Comparison of ENCODE assay signal across 2 cellular contexts in genomic region chrX:150184487-150184886, GRCh38.
TF ChIP-seq lines count a peak whose summit lies in the region.

No MANE protein-coding gene starts in this region.

TF ChIP-seq in A549, 52 proteins besides CTCF, POLR2A, EP300 and RAD21:
- TF ChIP-seq RNF2 (IDR thresholded peaks at IDR 0.05; ENCODE audit: borderline replicate concordance, low read depth) = no peak
- no peak for TF ChIP-seq SREBF2 (IDR thresholded peaks at IDR 0.05)
- TF ChIP-seq NR3C1 (IDR thresholded peaks at IDR 0.05) = no peak
- no peak for TF ChIP-seq USF2 (IDR thresholded peaks at IDR 0.05)
- no peak for TF ChIP-seq NFE2L2 (conservative IDR thresholded peaks at IDR 0.05; ENCODE audit: low read length)
- TF ChIP-seq CBX8 (IDR thresholded peaks at IDR 0.05) = no peak
- TF ChIP-seq EHMT2 (IDR thresholded peaks at IDR 0.05; ENCODE audit: low read depth) = no peak
- TF ChIP-seq CHD4 (IDR thresholded peaks at IDR 0.05; ENCODE audit: borderline replicate concordance) = no peak
- TF ChIP-seq GATA3 (IDR thresholded peaks at IDR 0.05; ENCODE audit: borderline replicate concordance) = no peak; the same call in 1 of the 2 replicates

TF ChIP-seq in HEK293, 187 proteins besides CTCF, POLR2A, EP300 and RAD21 (continued from another document):
- TF ChIP-seq IKZF3 (tag by site-specific recombination; IDR thresholded peaks at IDR 0.05) (no peak), ZBTB20 (tag by site-specific recombination; IDR thresholded peaks at IDR 0.05) (no peak), ZNF549 (tag by site-specific recombination; IDR thresholded peaks at IDR 0.05) (0 out of 2 replicates have a peak, but pooled peaks have one; percentile 67), ZNF354C (tag by site-specific recombination; IDR thresholded peaks at IDR 0.05; ENCODE audit: borderline replicate concordance, low read depth) (no peak), ZNF10 (tag by site-specific recombination; IDR thresholded peaks at IDR 0.05) (peak; percentile 57), MZF1 (tag by site-specific recombination; IDR thresholded peaks at IDR 0.05; ENCODE audit: borderline replicate concordance) (0 out of 2 replicates have a peak, but pooled peaks have one; percentile 44), GLIS1 (tag by site-specific recombination; IDR thresholded peaks at IDR 0.05) (peak; percentile 96), ZBTB48 (tag by site-specific recombination; IDR thresholded peaks at IDR 0.05) (peak; percentile 49; the same call in 1 of the 2 replicates), ZNF629 (tag by site-specific recombination; IDR thresholded peaks at IDR 0.05) (peak; percentile 60), ZNF335 (tag by site-specific recombination; conservative IDR thresholded peaks at IDR 0.05) (no peak), ZNF658 (tag by site-specific recombination; IDR thresholded peaks at IDR 0.05) (no peak), ZNF112 (tag by site-specific recombination; IDR thresholded peaks at IDR 0.05) (no peak), ZIC2 (tag by site-specific recombination; IDR thresholded peaks at IDR 0.05) (peak; percentile 86), ZNF600 (tag by site-specific recombination; IDR thresholded peaks at IDR 0.05) (0 out of 2 replicates have a peak, but pooled peaks have one; percentile 32), ZNF843 (tag by site-specific recombination; IDR thresholded peaks at IDR 0.05) (peak; percentile 56; the same call in 1 of the 2 replicates), OSR2 (tag by site-specific recombination; IDR thresholded peaks at IDR 0.05) (peak; percentile 57), ZNF473 (tag by site-specific recombination; IDR thresholded peaks at IDR 0.05) (no peak), ZNF561 (tag by site-specific recombination; IDR thresholded peaks at IDR 0.05; ENCODE audit: borderline replicate concordance) (peak; percentile 58; the same call in 1 of the 2 replicates), GFI1B (tag by site-specific recombination; IDR thresholded peaks at IDR 0.05) (peak; percentile 87), OVOL3 (tag by site-specific recombination; IDR thresholded peaks at IDR 0.05) (0 out of 2 replicates have a peak, but pooled peaks have one; percentile 25), KLF1 (tag by site-specific recombination; IDR thresholded peaks at IDR 0.05) (0 out of 2 replicates have a peak, but pooled peaks have one; percentile 18), ZNF621 (tag by site-specific recombination; IDR thresholded peaks at IDR 0.05) (no peak), ZXDB (tag by site-specific recombination; IDR thresholded peaks at IDR 0.05) (no peak), ZBTB21 (tag by site-specific recombination; IDR thresholded peaks at IDR 0.05) (0 out of 2 replicates have a peak, but pooled peaks have one; percentile 12), SP7 (tag by site-specific recombination; IDR thresholded peaks at IDR 0.05) (peak; percentile 69; the same call in 1 of the 2 replicates), PRDM10 (tag by site-specific recombination; IDR thresholded peaks at IDR 0.05) (peak; percentile 57), ZNF571 (tag by site-specific recombination; IDR thresholded peaks at IDR 0.05) (no peak)
- TF ChIP-seq, protein P1, sequence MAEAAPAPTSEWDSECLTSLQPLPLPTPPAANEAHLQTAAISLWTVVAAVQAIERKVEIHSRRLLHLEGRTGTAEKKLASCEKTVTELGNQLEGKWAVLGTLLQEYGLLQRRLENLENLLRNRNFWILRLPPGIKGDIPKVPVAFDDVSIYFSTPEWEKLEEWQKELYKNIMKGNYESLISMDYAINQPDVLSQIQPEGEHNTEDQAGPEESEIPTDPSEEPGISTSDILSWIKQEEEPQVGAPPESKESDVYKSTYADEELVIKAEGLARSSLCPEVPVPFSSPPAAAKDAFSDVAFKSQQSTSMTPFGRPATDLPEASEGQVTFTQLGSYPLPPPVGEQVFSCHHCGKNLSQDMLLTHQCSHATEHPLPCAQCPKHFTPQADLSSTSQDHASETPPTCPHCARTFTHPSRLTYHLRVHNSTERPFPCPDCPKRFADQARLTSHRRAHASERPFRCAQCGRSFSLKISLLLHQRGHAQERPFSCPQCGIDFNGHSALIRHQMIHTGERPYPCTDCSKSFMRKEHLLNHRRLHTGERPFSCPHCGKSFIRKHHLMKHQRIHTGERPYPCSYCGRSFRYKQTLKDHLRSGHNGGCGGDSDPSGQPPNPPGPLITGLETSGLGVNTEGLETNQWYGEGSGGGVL (tag by site-specific recombination; IDR thresholded peaks at IDR 0.05) = peak; percentile 70
- TF ChIP-seq, protein P2, sequence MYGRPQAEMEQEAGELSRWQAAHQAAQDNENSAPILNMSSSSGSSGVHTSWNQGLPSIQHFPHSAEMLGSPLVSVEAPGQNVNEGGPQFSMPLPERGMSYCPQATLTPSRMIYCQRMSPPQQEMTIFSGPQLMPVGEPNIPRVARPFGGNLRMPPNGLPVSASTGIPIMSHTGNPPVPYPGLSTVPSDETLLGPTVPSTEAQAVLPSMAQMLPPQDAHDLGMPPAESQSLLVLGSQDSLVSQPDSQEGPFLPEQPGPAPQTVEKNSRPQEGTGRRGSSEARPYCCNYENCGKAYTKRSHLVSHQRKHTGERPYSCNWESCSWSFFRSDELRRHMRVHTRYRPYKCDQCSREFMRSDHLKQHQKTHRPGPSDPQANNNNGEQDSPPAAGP (tag by site-specific recombination; IDR thresholded peaks at IDR 0.05) = peak; percentile 72
- TF ChIP-seq, protein P3, sequence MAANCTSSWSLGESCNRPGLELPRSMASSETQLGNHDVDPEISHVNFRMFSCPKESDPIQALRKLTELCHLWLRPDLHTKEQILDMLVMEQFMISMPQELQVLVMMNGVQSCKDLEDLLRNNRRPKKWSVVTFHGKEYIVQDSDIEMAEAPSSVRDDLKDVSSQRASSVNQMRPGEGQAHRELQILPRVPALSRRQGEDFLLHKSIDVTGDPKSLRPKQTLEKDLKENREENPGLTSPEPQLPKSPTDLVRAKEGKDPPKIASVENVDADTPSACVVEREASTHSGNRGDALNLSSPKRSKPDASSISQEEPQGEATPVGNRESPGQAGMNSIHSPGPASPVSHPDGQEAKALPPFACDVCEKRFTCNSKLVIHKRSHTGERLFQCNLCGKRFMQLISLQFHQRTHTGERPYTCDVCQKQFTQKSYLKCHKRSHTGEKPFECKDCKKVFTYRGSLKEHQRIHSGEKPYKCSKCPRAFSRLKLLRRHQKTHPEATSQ (tag by site-specific recombination; IDR thresholded peaks at IDR 0.05) = no peak
- TF ChIP-seq, protein P4, sequence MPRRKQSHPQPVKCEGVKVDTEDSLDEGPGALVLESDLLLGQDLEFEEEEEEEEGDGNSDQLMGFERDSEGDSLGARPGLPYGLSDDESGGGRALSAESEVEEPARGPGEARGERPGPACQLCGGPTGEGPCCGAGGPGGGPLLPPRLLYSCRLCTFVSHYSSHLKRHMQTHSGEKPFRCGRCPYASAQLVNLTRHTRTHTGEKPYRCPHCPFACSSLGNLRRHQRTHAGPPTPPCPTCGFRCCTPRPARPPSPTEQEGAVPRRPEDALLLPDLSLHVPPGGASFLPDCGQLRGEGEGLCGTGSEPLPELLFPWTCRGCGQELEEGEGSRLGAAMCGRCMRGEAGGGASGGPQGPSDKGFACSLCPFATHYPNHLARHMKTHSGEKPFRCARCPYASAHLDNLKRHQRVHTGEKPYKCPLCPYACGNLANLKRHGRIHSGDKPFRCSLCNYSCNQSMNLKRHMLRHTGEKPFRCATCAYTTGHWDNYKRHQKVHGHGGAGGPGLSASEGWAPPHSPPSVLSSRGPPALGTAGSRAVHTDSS (tag by site-specific recombination; IDR thresholded peaks at IDR 0.05) = no peak
- TF ChIP-seq, protein P5, sequence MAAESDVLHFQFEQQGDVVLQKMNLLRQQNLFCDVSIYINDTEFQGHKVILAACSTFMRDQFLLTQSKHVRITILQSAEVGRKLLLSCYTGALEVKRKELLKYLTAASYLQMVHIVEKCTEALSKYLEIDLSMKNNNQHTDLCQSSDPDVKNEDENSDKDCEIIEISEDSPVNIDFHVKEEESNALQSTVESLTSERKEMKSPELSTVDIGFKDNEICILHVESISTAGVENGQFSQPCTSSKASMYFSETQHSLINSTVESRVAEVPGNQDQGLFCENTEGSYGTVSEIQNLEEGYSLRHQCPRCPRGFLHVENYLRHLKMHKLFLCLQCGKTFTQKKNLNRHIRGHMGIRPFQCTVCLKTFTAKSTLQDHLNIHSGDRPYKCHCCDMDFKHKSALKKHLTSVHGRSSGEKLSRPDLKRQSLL (tag by site-specific recombination; IDR thresholded peaks at IDR 0.05) = peak; percentile 57; the same call in 1 of the 2 replicates
